ENCODE assay signal across 13 cellular contexts in genomic region chr9:70616401-70617010, GRCh38.
A peak's percentile ranks its signal among the peaks of the same experiment; 100 is the strongest.
DNase-seq lines count a peak whose midpoint lies in the region; ATAC-seq, FAIRE-seq and TF ChIP-seq lines count a peak whose summit lies in the region.
"Had no signal": no experiment of that assay in that cellular context is flagged by ENCODE, and none has a peak within 500 bp of the region (broad histone marks: within the 10 kb centered on the region; RNA-seq: fewer than 3 reads in every experiment).

No MANE protein-coding gene starts in this region.

- H3K36me3 ChIP-seq in K562 (ENCODE audit: control insufficient read depth, insufficient read depth, low read length), result no peaks in the 10 kb centered on the region
- H3K36me3 ChIP-seq in gastrocnemius medialis, result no peaks in the 10 kb centered on the region
- H3K36me3 ChIP-seq: BLaER1 had no signal

- TF ChIP-seq CTCF in K562 (IDR thresholded peaks at IDR 0.05 in 2 of 3, conservative IDR thresholded peaks at IDR 0.05 in 1 of 3; ENCODE audit: insufficient read depth in 2 of 3, low read depth in 1 of 3, low read length in 3 of 3), result no peak
- TF ChIP-seq CTCF in gastrocnemius medialis (IDR thresholded peaks at IDR 0.05 in 4 of 5, conservative IDR thresholded peaks at IDR 0.05 in 1 of 5), result no peak
- no peak for TF ChIP-seq CTCF in GM13977 (IDR thresholded peaks at IDR 0.05; ENCODE audit: extremely low read depth, insufficient read depth, missing control alignments)

- H3K9me3 ChIP-seq in K562 (replicated peaks; ENCODE audit: control insufficient read depth, insufficient read depth, low read depth, low read length) (no peaks in the 10 kb centered on the region; the same call in 1 of the 2 replicates), gastrocnemius medialis (no peaks in the 10 kb centered on the region)
- H3K9me3 ChIP-seq: A549, BLaER1, Caco-2 had no signal

- H3K9me1 ChIP-seq in K562 (ENCODE audit: control insufficient read depth, insufficient read depth, low read length), result no peaks in the 10 kb centered on the region

- CTCF ChIA-PET in K562 (lab: Yijun Ruan, JAX; ENCODE audit: low intra/inter-chr PET ratio), result no interaction called here

- POLR2A ChIA-PET in K562 (lab: Yijun Ruan, JAX), result no interaction called here

- no peaks in the 10 kb centered on the region for H3K27me3 ChIP-seq in K562 (ENCODE audit: control insufficient read depth in 2 of 2, insufficient read depth in 2 of 2, low read length in 2 of 2)
- no peaks in the 10 kb centered on the region for H3K27me3 ChIP-seq in gastrocnemius medialis
- H3K27me3 ChIP-seq: BLaER1 had no signal

- H2AFZ ChIP-seq in K562 (ENCODE audit: low read depth, low read length), result no peak overlapping the region

- H3K4me1 ChIP-seq in K562 (replicated peaks in 1 of 2; ENCODE audit: control insufficient read depth in 2 of 2, insufficient read depth in 2 of 2, low read length in 2 of 2) (peaks cover 0 to 5% of the 10 kb centered on the region in 2 experiments; a peak in 2 of 5 replicates), gastrocnemius medialis (peaks cover 45 to 57% of the 10 kb centered on the region in 2 donors)
- H3K4me1 ChIP-seq: A549, Caco-2 had no signal

- no peaks in the 10 kb centered on the region for H4K20me1 ChIP-seq in K562 (replicated peaks; ENCODE audit: control insufficient read depth, insufficient read depth, low read length)
- H4K20me1 ChIP-seq: BLaER1 had no signal

- H3K79me2 ChIP-seq in K562 (ENCODE audit: control insufficient read depth, insufficient read depth, low read length), result no peaks in the 10 kb centered on the region

- DNase-seq in NCI-H82 (lab: John Stamatoyannopoulos, UW), result peak; percentile 57
- DNase-seq in K562 (ENCODE audit: extremely low read depth in 1 of 4, low spot score in 3 of 4), result no peak
- no peak for DNase-seq in gastrocnemius medialis
- DNase-seq in putamen (ENCODE audit: low spot score), result no peak
- no peak for DNase-seq in GM13977 (ENCODE audit: low spot score)
- DNase-seq: Caco-2; CD8-positive, alpha-beta memory T cell; DND-41 had no signal

- H3K27ac ChIP-seq in K562 (ENCODE audit: extremely low read depth, low read depth, low read length), result no peak overlapping the region
- peak overlapping the region; percentile 74 to 83 (median 78) for H3K27ac ChIP-seq in gastrocnemius medialis
- H3K27ac ChIP-seq: A549, BLaER1 had no signal

- H3K4me3 ChIP-seq in K562 (no peak overlapping the region), gastrocnemius medialis (no peak overlapping the region)
- H3K4me3 ChIP-seq: A549, BLaER1 had no signal

- no peak for TF ChIP-seq EP300 in K562 (IDR thresholded peaks at IDR 0.05; ENCODE audit: low read length)

- in situ Hi-C loops in K562 (cut with MboI) (no loop called here), gastrocnemius medialis (cut with MboI; ENCODE audit: low sequenced_read_pairs in 4 of 4) (loop anchor here in 2 of 4 donors (25.0 kb wide), 2 partner anchors 629 to 1229 kb away; no protein-coding TSS in a partner anchor), GM13977 (cut with MboI; ENCODE audit: low pct_unique_long_range_greater_than_20kb, low sequenced_read_pairs, unreplicated experiment) (no loop called here)

- FAIRE-seq in K562 (lab: Jason Lieb, UNC), result no peak
- FAIRE-seq: A549, GM18507, H54 had no signal

- no peak overlapping the region for H3K9ac ChIP-seq in K562 (ENCODE audit: insufficient read depth in 1 of 2, low read depth in 2 of 2, low read length in 2 of 2)
- H3K9ac ChIP-seq: BLaER1 had no signal

- TF ChIP-seq RAD21 in K562 (CRISPR knock-in tag; conservative IDR thresholded peaks at IDR 0.05 in 1 of 2, IDR thresholded peaks at IDR 0.05 in 1 of 2), result no peak

- WGBS in K562 (ENCODE audit: insufficient coverage, low coverage, missing lambda C conversion rate), result 10% methylated on average over 7 of the region's 7 CpGs

- BruUV-seq in K562 (replicated peaks; lab: Mats Ljungman, UMichigan), result no TSS peak

- no peak for TF ChIP-seq POLR2A in K562 (conservative IDR thresholded peaks at IDR 0.05)
- no peak for TF ChIP-seq POLR2A in gastrocnemius medialis (IDR thresholded peaks at IDR 0.05)

- ATAC-seq in K562 (no peak), gastrocnemius medialis (no peak), HG02981 (IDR thresholded peaks at IDR 0.05; ENCODE audit: unreplicated experiment) (no peak)
- ATAC-seq: A549 had no signal

- intact Hi-C loops in K562 (cut with micrococcal nuclease), result no loop called here
- intact Hi-C loops in gastrocnemius medialis (cut with DNase I; ENCODE audit: low total_unique reads), result loop anchor here (10.0 kb wide), 2 partner anchors 1148 to 1232 kb away; partner anchors contain the start of gene CEMIP2

- no peak overlapping the region for H3K4me2 ChIP-seq in K562 (ENCODE audit: insufficient read depth, low read length)
- H3K4me2 ChIP-seq: A549, BLaER1 had no signal

TF ChIP-seq in K562, 482 proteins besides CTCF, POLR2A, EP300 and RAD21:
- no peak for TF ChIP-seq PBX2 (CRISPR knock-in tag; IDR thresholded peaks at IDR 0.05; ENCODE audit: low read depth)
- peak; percentile 25; the same call in 1 of the 2 replicates for TF ChIP-seq PBX2 (tag; conservative IDR thresholded peaks at IDR 0.05; ENCODE audit: low read depth)
- TF ChIP-seq ETV1 (tag; conservative IDR thresholded peaks at IDR 0.05; ENCODE audit: low read depth), result no peak
- TF ChIP-seq ZBED1 (IDR thresholded peaks at IDR 0.05), result no peak
- no peak for TF ChIP-seq CEBPB (tag; IDR thresholded peaks at IDR 0.05)
- TF ChIP-seq MAZ (CRISPR knock-in tag; conservative IDR thresholded peaks at IDR 0.05 in 1 of 2, IDR thresholded peaks at IDR 0.05 in 1 of 2), result no peak
- TF ChIP-seq CREM (IDR thresholded peaks at IDR 0.05; ENCODE audit: low read depth), result no peak
- TF ChIP-seq ZBTB43 (CRISPR knock-in tag; IDR thresholded peaks at IDR 0.05), result no peak
- TF ChIP-seq KDM5B (IDR thresholded peaks at IDR 0.05; ENCODE audit: insufficient replicate concordance, low read depth, low read length), result no peak
- no peak for TF ChIP-seq ZNF324 (CRISPR knock-in tag; IDR thresholded peaks at IDR 0.05)
- no peak for TF ChIP-seq ZNF398 (CRISPR knock-in tag; IDR thresholded peaks at IDR 0.05)
- TF ChIP-seq ESRRA (IDR thresholded peaks at IDR 0.05; ENCODE audit: borderline replicate concordance, low read depth), result peak; percentile 83
- TF ChIP-seq ZNF436 (CRISPR knock-in tag; IDR thresholded peaks at IDR 0.05), result no peak
- peak; percentile 78 for TF ChIP-seq ZNF384 (IDR thresholded peaks at IDR 0.05; ENCODE audit: low read depth, low read length)
- no peak for TF ChIP-seq PTBP1 (IDR thresholded peaks at IDR 0.05; ENCODE audit: low read depth, low read length)
